In the genomic region with DNA sequence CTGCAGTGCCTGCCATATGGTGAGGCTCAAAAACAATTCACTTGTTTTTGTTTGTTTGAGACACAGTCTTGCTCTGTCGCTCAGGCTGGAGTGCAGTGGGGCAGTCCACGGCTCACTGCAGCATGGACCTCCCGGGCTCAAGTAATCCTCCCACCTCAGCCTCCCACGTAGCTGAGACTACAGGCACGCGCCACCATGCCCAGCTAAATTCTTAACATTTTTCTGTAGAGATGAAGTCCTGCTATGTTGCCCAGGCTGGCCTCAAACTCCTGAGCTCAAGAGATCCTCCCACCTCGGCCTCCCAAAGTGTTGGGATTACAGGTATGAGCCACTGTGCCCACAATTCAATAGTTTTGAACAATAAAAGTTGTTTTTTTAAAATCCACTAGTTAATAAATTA, we compare ENCODE assay signal across 18 cellular contexts. TPM values are rescaled to one million over a fixed set of nuclear protein-coding genes. Genes with fewer than 3 reads are reported as not detected.
DNase-seq lines count a peak whose midpoint lies in the region; ATAC-seq, FAIRE-seq and TF ChIP-seq lines count a peak whose summit lies in the region.
"Had no signal": no experiment of that assay in that cellular context is flagged by ENCODE, and none has a peak within 500 bp of the region (broad histone marks: within the 10 kb centered on the region; RNA-seq: fewer than 3 reads in every experiment).

No MANE protein-coding gene starts in this region.

- H3K79me2 ChIP-seq in H1 (ENCODE audit: control insufficient read depth in 1 of 2, insufficient read depth in 2 of 2, low read length in 2 of 2) (peaks cover 3 to 22% of the 10 kb centered on the region in 2 experiments; a peak in 3 of 4 replicates), neural progenitor cell (ENCODE audit: low read depth) (peaks cover 28% of the 10 kb centered on the region), OCI-LY7 (ENCODE audit: insufficient read depth, low read depth, low read length) (peaks cover 30% of the 10 kb centered on the region)

- CTCF ChIA-PET in H1 (lab: Charles Lee; ENCODE audit: partially characterized antibody), result interaction anchor here (0.8 to 4.3 kb wide), 4 partner anchors 10 to 70 kb away, joined by 4 to 29 read pairs (median 8); no protein-coding TSS in a partner anchor
- CTCF ChIA-PET in OCI-LY7 (lab: Charles Lee; ENCODE audit: unreplicated experiment), result no interaction called here

- ATAC-seq in heart right ventricle, result no peak
- ATAC-seq: Panc1 had no signal

- H3K18ac ChIP-seq in H1 (ENCODE audit: extremely low read depth, low read length), result no peak overlapping the region

- H3K36me3 ChIP-seq in heart right ventricle (no peaks in the 10 kb centered on the region), H1 (ENCODE audit: control insufficient read depth in 2 of 4, insufficient read depth in 4 of 4, low read length in 3 of 4) (no peaks in the 10 kb centered on the region), neural progenitor cell (no peaks in the 10 kb centered on the region), uterus (no peaks in the 10 kb centered on the region), OCI-LY7 (ENCODE audit: insufficient read depth, low read length) (peaks cover 9% of the 10 kb centered on the region; the same call in 1 of the 2 replicates)
- H3K36me3 ChIP-seq: upper lobe of left lung had no signal

- no peak overlapping the region for H3K23ac ChIP-seq in H1 (ENCODE audit: insufficient read length)

- peak overlapping the region; percentile 27 for H3K4me3 Mint-ChIP-seq in neural progenitor cell

- no peak for DNase-seq in heart right ventricle
- DNase-seq in cardiac septum (ENCODE audit: low spot score), result no peak
- DNase-seq in H1 (ENCODE audit: low read depth in 1 of 2, low spot score in 2 of 2), result no peak
- no peak for DNase-seq in neural progenitor cell (ENCODE audit: low spot score)
- DNase-seq in uterus, result no peak
- DNase-seq in DMS79 treated with DMSO at 0.1 percent for 48 hours (lab: John Stamatoyannopoulos, UW), result no peak
- DNase-seq in OCI-LY7 (ENCODE audit: low spot score), result no peak
- no peak for DNase-seq in NK-92 (lab: John Stamatoyannopoulos, UW; ENCODE audit: unreplicated experiment)
- DNase-seq: activated CD4-positive, alpha-beta T cell treated with anti-CD3 and anti-CD28 coated beads, Interleukin-2, amount 50 U/mL, for 4 hours; activated naive CD4-positive, alpha-beta T cell treated with anti-CD3 and anti-CD28 coated beads, Interleukin-2, amount 50 U/mL, for 16 hours; islet precursor cell; KBM-7; NCI-H1105 treated with DMSO at 0.1 percent for 48 hours; NCI-H748 treated with DMSO at 0.1 percent for 48 hours had no signal

- no peak for TF ChIP-seq CTCF in heart right ventricle (IDR thresholded peaks at IDR 0.05)
- TF ChIP-seq CTCF in H1 (IDR thresholded peaks at IDR 0.05; ENCODE audit: control extremely low read depth in 1 of 3, insufficient read depth in 1 of 3, low read depth in 1 of 3, low read length in 3 of 3), result no peak
- TF ChIP-seq CTCF in neural progenitor cell (IDR thresholded peaks at IDR 0.05), result no peak
- no peak for TF ChIP-seq CTCF in uterus (IDR thresholded peaks at IDR 0.05)
- no peak for TF ChIP-seq CTCF in OCI-LY7 (conservative IDR thresholded peaks at IDR 0.05; ENCODE audit: low read length)

- TF ChIP-seq POLR2A in H1 (IDR thresholded peaks at IDR 0.05; ENCODE audit: control extremely low read depth in 1 of 2, low read depth in 2 of 2, low read length in 2 of 2) (no peak), uterus (IDR thresholded peaks at IDR 0.05) (no peak)

- peaks cover 32% of the 10 kb centered on the region for H3F3A ChIP-seq in neural progenitor cell (ENCODE audit: low read depth)

- intact Hi-C loops in heart right ventricle (cut with DNase I) (loop anchor here (2.0 to 10.0 kb wide), 11 partner anchors 34 to 171 kb away; a partner anchor contains a TSS), cardiac septum (cut with DNase I) (loop anchor here (2.0 to 5.0 kb wide), 2 partner anchors 38 to 119 kb away; no protein-coding TSS in a partner anchor), uterus (cut with DNase I; ENCODE audit: low total_unique reads) (loop anchor here (10.0 kb wide), 2 partner anchors 68 to 72 kb away; no protein-coding TSS in a partner anchor), OCI-LY7 (cut with micrococcal nuclease; ENCODE audit: unreplicated experiment) (no loop called here)

- no peak overlapping the region; the same call in 1 of the 2 replicates for H2BK12ac ChIP-seq in H1 (ENCODE audit: low read depth, low read length)

- H3K27me3 Mint-ChIP-seq in neural progenitor cell (ENCODE audit: insufficient read depth, low read depth), result no peaks in the 10 kb centered on the region

- no peak overlapping the region for H3K14ac ChIP-seq in H1 (ENCODE audit: insufficient read length)

- H2BK20ac ChIP-seq in H1 (ENCODE audit: low read length), result no peak overlapping the region

- H3K9ac ChIP-seq in H1 (replicated peaks in 1 of 4; ENCODE audit: extremely low read depth in 1 of 4, low read depth in 3 of 4, low read length in 3 of 4), result no peak overlapping the region
- H3K9ac ChIP-seq in neural progenitor cell, result no peak overlapping the region

- H3K23me2 ChIP-seq in H1 (ENCODE audit: low read depth, low read length), result peaks cover 5% of the 10 kb centered on the region

- no peak overlapping the region for H4K91ac ChIP-seq in H1 (replicated peaks; ENCODE audit: insufficient read length, low read length)

- no peaks in the 10 kb centered on the region for H3K9me2 ChIP-seq in OCI-LY7 (ENCODE audit: insufficient read depth, low read length)

- H3K4me1 Mint-ChIP-seq in neural progenitor cell, result peaks cover 36% of the 10 kb centered on the region

- H2AK5ac ChIP-seq in H1 (ENCODE audit: low read depth, low read length), result peak overlapping the region; percentile 42; the same call in 1 of the 2 replicates

- no peak overlapping the region for H2BK15ac ChIP-seq in H1 (ENCODE audit: low read length)

- no peak overlapping the region for H3K56ac ChIP-seq in H1 (replicated peaks; ENCODE audit: insufficient read length, low read depth, low read length)

- no peak overlapping the region for H2BK5ac ChIP-seq in H1 (ENCODE audit: low read depth, low read length)

- FAIRE-seq in H1 (lab: Jason Lieb, UNC), result no peak
- FAIRE-seq: H54 had no signal

- no peak overlapping the region for H4K8ac ChIP-seq in H1 (ENCODE audit: extremely low read depth, insufficient read depth, low read length)

- H3K27ac Mint-ChIP-seq in neural progenitor cell, result no peak overlapping the region

- no peak overlapping the region for H2BK120ac ChIP-seq in H1 (replicated peaks; ENCODE audit: low read depth, low read length)

- no peaks in the 10 kb centered on the region for H3K79me1 ChIP-seq in H1 (ENCODE audit: low read depth, low read length)

- H3K4me3 ChIP-seq in heart right ventricle, result no peak overlapping the region
- no peak overlapping the region for H3K4me3 ChIP-seq in H1 (ENCODE audit: extremely low read depth in 1 of 4, insufficient read depth in 2 of 4, low read depth in 3 of 4, low read length in 4 of 4)
- H3K4me3 ChIP-seq in neural progenitor cell, result no peak overlapping the region
- H3K4me3 ChIP-seq in uterus, result no peak overlapping the region
- H3K4me3 ChIP-seq in OCI-LY7 (ENCODE audit: low read depth, low read length, poor library complexity, severe bottlenecking), result no peak overlapping the region

- no peak overlapping the region; a peak in 1 of 4 replicates for H3K4me2 ChIP-seq in H1 (ENCODE audit: insufficient read depth in 1 of 2, low read depth in 2 of 2, low read length in 2 of 2)
- H3K4me2 ChIP-seq in neural progenitor cell, result no peak overlapping the region
- H3K4me2 ChIP-seq in OCI-LY7 (ENCODE audit: low read length), result no peak overlapping the region

- H3K4ac ChIP-seq in H1 (replicated peaks; ENCODE audit: insufficient read length, low read depth, low read length), result peak overlapping the region; percentile 7

- no peaks in the 10 kb centered on the region for H3K9me3 Mint-ChIP-seq in neural progenitor cell

- peaks cover 0 to 4% of the 10 kb centered on the region in 2 experiments for H4K20me1 ChIP-seq in H1 (replicated peaks in 1 of 2; ENCODE audit: control insufficient read depth in 1 of 2, insufficient read depth in 2 of 2, low read length in 2 of 2)
- H4K20me1 ChIP-seq in neural progenitor cell (ENCODE audit: low read depth), result peaks cover 17% of the 10 kb centered on the region
- H4K20me1 ChIP-seq in OCI-LY7 (ENCODE audit: insufficient read depth, low read length), result peaks cover 20% of the 10 kb centered on the region

- BruUV-seq in OCI-LY7 (replicated peaks; lab: Mats Ljungman, UMichigan), result no TSS peak

- H3K27ac ChIP-seq in heart right ventricle, result peak overlapping the region in 7 of 10 donors; percentile 95 to 99 (median 98)
- H3K27ac ChIP-seq in H1 (ENCODE audit: low read depth, low read length), result no peak overlapping the region
- H3K27ac ChIP-seq in neural progenitor cell, result no peak overlapping the region
- H3K27ac ChIP-seq in uterus, result peak overlapping the region; percentile 96 to 98
- H3K27ac ChIP-seq in OCI-LY7 (ENCODE audit: low read depth, low read length, poor library complexity, severe bottlenecking), result no peak overlapping the region
- H3K27ac ChIP-seq: HL-60 had no signal

- H3K36me3 Mint-ChIP-seq in neural progenitor cell, result peaks cover 1% of the 10 kb centered on the region

- H2AFZ ChIP-seq in H1 (ENCODE audit: low read length), result no peak overlapping the region
- H2AFZ ChIP-seq in neural progenitor cell (replicated peaks), result no peak overlapping the region
- H2AFZ ChIP-seq in OCI-LY7 (ENCODE audit: low read length), result no peak overlapping the region

- H3K27me3 ChIP-seq in heart right ventricle (no peaks in the 10 kb centered on the region), H1 (replicated peaks in 1 of 4; ENCODE audit: control insufficient read depth in 3 of 4, extremely low read depth in 1 of 4, insufficient read depth in 3 of 4, low read length in 3 of 4) (no peaks in the 10 kb centered on the region), neural progenitor cell (no peaks in the 10 kb centered on the region), uterus (no peaks in the 10 kb centered on the region)
- H3K27me3 ChIP-seq: upper lobe of left lung had no signal

- TF ChIP-seq EP300 in H1 (IDR thresholded peaks at IDR 0.05; ENCODE audit: borderline replicate concordance in 1 of 2, low read depth in 2 of 2, low read length in 2 of 2), result no peak

- peaks cover 0 to 5% (median 0%) of the 10 kb centered on the region in 11 donors for H3K9me3 ChIP-seq in heart right ventricle
- peaks cover 0 to 1% of the 10 kb centered on the region in 2 experiments; a peak in 1 of 4 replicates for H3K9me3 ChIP-seq in H1 (ENCODE audit: insufficient read depth in 2 of 2, low read depth in 1 of 2, low read length in 1 of 2)
- H3K9me3 ChIP-seq in neural progenitor cell (ENCODE audit: low read depth), result no peaks in the 10 kb centered on the region
- H3K9me3 ChIP-seq in uterus, result no peaks in the 10 kb centered on the region
- no peaks in the 10 kb centered on the region for H3K9me3 ChIP-seq in OCI-LY7 (ENCODE audit: low read length)
- H3K9me3 ChIP-seq: upper lobe of left lung had no signal

- WGBS in heart right ventricle, 2 donors, result 93 to 94% methylated on average over 7 of the region's 7 CpGs
- WGBS in H1 (ENCODE audit: extremely low coverage in 1 of 2, insufficient coverage in 1 of 2, insufficient read length in 1 of 2, insufficient replicate concordance in 2 of 2, low coverage in 1 of 2, low lambda C conversion rate in 2 of 2, missing lambda C conversion rate in 1 of 2), 2 experiments, result 96% methylated on average over 7 of the region's 7 CpGs; no CpG with 5 or more reads in 1 of the 2 experiments

- no peak overlapping the region for H4K5ac ChIP-seq in H1 (ENCODE audit: insufficient read length, low read depth, low read length)

- TF ChIP-seq RAD21 in H1 (IDR thresholded peaks at IDR 0.05 in 1 of 2, conservative IDR thresholded peaks at IDR 0.05 in 1 of 2; ENCODE audit: low read depth in 2 of 2, low read length in 2 of 2), result no peak

- POLR2A ChIA-PET in H1 (lab: Charles Lee; ENCODE audit: partially characterized antibody), result interaction anchor here (0.7 to 1.8 kb wide), 4 partner anchors 34 to 535 kb away, joined by 3 to 6 read pairs (median 4); no protein-coding TSS in a partner anchor
- POLR2A ChIA-PET in OCI-LY7 (lab: Charles Lee), result interaction anchor here (0.9 to 1.3 kb wide), 2 partner anchors 22 to 68 kb away, joined by 3 to 4 read pairs; no protein-coding TSS in a partner anchor

- H3K4me1 ChIP-seq in heart right ventricle, result peaks cover 0 to 42% (median 19%) of the 10 kb centered on the region in 9 donors
- H3K4me1 ChIP-seq in H1 (replicated peaks in 1 of 4; ENCODE audit: control insufficient read depth in 3 of 4, insufficient read depth in 4 of 4, low read length in 3 of 4), result peaks cover 0 to 6% (median 3%) of the 10 kb centered on the region in 4 experiments; a peak in 3 of 7 replicates
- H3K4me1 ChIP-seq in neural progenitor cell, result peaks cover 14% of the 10 kb centered on the region
- H3K4me1 ChIP-seq in uterus, result no peaks in the 10 kb centered on the region
- H3K4me1 ChIP-seq in OCI-LY7 (ENCODE audit: insufficient read depth, low read length, poor library complexity, severe bottlenecking), result peaks cover 36% of the 10 kb centered on the region

RNA-seq across cellular contexts. Expression of a gene that starts 1.8 kb away (rescaled TPM):
- total RNA-seq in heart right ventricle, result 10 to 100 TPM; 50.2 to 88.6 (median 59.1) TPM
- 10 to 100 TPM; 25.5 to 34.5 TPM for polyA plus RNA-seq in heart right ventricle
- total RNA-seq in cardiac septum, result 74.7 TPM
- 120 and 130 TPM in 2 replicates for total RNA-seq in H1 (2021; fragmentation: NEBNext Ultra II Directional; extraction: Animal tissue kit (Norgen Biotek cat#: 25700))
- 71.7 and 72.7 TPM in 2 replicates for polyA plus RNA-seq in H1 (2011; rRNA removed)
- polyA plus RNA-seq in H1 (2011; cell fraction: cytosol; rRNA removed), result 77.4 TPM
- 64.4 TPM for polyA plus RNA-seq in H1 (2011; cell fraction: nucleus; rRNA removed)
- polyA plus RNA-seq in H1 (2012, experiment 1 of 2), result 74.9 to 102 TPM (median 86.3 TPM) in 4 replicates
- polyA plus RNA-seq in H1 (2012, experiment 2 of 2), result 7.2 TPM
- 67.3 TPM for polyA plus RNA-seq in H1 (2013, experiment 1 of 2)
- polyA plus RNA-seq in H1 (2013, experiment 2 of 2), result 69.1 TPM
- 378 and 431 TPM in 2 replicates for polyA minus RNA-seq in H1 (2011; rRNA and poly(A)+ RNA removed)
- 104 TPM for polyA minus RNA-seq in H1 (2011; cell fraction: cytosol; rRNA and poly(A)+ RNA removed)
- 107 TPM for polyA minus RNA-seq in H1 (2011; cell fraction: nucleus; rRNA and poly(A)+ RNA removed)
- 116 and 128 TPM in 2 replicates for total RNA-seq in neural progenitor cell (ENCODE audit: low replicate concordance)
- 100 to 1,000 TPM; 129 to 357 (median 235) TPM for total RNA-seq in uterus
- 74.7 and 76.3 TPM in 2 replicates for total RNA-seq in OCI-LY7 (2014; rRNA removed; shearing (Covaris generic))
- total RNA-seq in OCI-LY7 (2022), result 127 and 148 TPM in 2 replicates

Comparison
In these comparisons a context has a peak if more than half of its experiments do, and no peak if none do; other contexts are left out.
1. H3K27ac ChIP-seq: peak in heart right ventricle (7 of 10) and uterus (2 of 2); none in H1 (single experiment), neural progenitor cell (single experiment) and OCI-LY7 (single experiment).